9 cellular contexts compared by ENCODE assay signal in genomic region chr13:50320297-50320862, GRCh38.
DNase-seq lines count a peak whose midpoint lies in the region; ATAC-seq, FAIRE-seq and TF ChIP-seq lines count a peak whose summit lies in the region.
"Had no signal": no experiment of that assay in that cellular context is flagged by ENCODE, and none has a peak within 500 bp of the region (broad histone marks: within the 10 kb centered on the region; RNA-seq: fewer than 3 reads in every experiment).

No MANE protein-coding gene starts in this region.

- TF ChIP-seq CTCF in SK-N-SH (IDR thresholded peaks at IDR 0.05) = no peak

- peak in 1 of 2 experiments; percentile 31; a peak in 1 of 4 replicates for TF ChIP-seq EP300 in SK-N-SH (IDR thresholded peaks at IDR 0.05; ENCODE audit: borderline replicate concordance in 1 of 2, low read depth in 1 of 2, low read length in 1 of 2)

- WGBS in SK-N-SH (ENCODE audit: low lambda C conversion rate) = 4% methylated on average over 1 of the region's 1 CpG

- no peaks in the 10 kb centered on the region for H3K79me2 ChIP-seq in SK-N-SH (ENCODE audit: insufficient read depth)

- CTCF ChIA-PET in SK-N-SH (lab: Yijun Ruan, JAX) = interaction anchor here (1.0 kb wide), 1 partner anchor 189 kb away, joined by 4 read pairs; no protein-coding TSS in a partner anchor

- H3K9ac ChIP-seq in SK-N-SH = no peak overlapping the region

- FAIRE-seq in urothelium cell line (lab: Jason Lieb, UNC) = no peak

- no peaks in the 10 kb centered on the region for H3K27me3 ChIP-seq in SK-N-SH (ENCODE audit: insufficient read depth)

- H3F3A ChIP-seq in SK-N-SH (replicated peaks; ENCODE audit: insufficient read depth) = peaks cover 7% of the 10 kb centered on the region

- ATAC-seq in HG02840 (IDR thresholded peaks at IDR 0.05; ENCODE audit: low FRiP score, unreplicated experiment) (no peak), GM21515 (IDR thresholded peaks at IDR 0.05; ENCODE audit: unreplicated experiment) (no peak)

- H3K36me3 ChIP-seq in SK-N-SH (replicated peaks in 1 of 2; ENCODE audit: control insufficient read depth in 1 of 2, insufficient read depth in 2 of 2, low read length in 1 of 2) = no peaks in the 10 kb centered on the region

- no peak for TF ChIP-seq RAD21 in SK-N-SH (IDR thresholded peaks at IDR 0.05; ENCODE audit: low read length)

- peaks cover 0 to 6% of the 10 kb centered on the region in 2 experiments; a peak in 1 of 4 replicates for H3K4me1 ChIP-seq in SK-N-SH (ENCODE audit: control insufficient read depth in 1 of 2, insufficient read depth in 2 of 2, low read depth in 1 of 2, low read length in 1 of 2)

- no peak overlapping the region for H3K4me2 ChIP-seq in SK-N-SH

- DNase-seq in NCI-H1417 (lab: John Stamatoyannopoulos, UW) (peak in 2 of 3 experiments; percentile 47 to 68), NCI-H1417 treated with DMSO at 0.1 percent for 48 hours (lab: John Stamatoyannopoulos, UW) (no peak), SK-N-SH (no peak), glomerular visceral epithelial cell (ENCODE audit: extremely low spot score) (peak; percentile 57), urothelium cell line (ENCODE audit: low spot score) (peak; percentile 10), amniotic stem cell (lab: John Stamatoyannopoulos, UW) (no peak)
- DNase-seq: NCI-H187 treated with DMSO at 0.1 percent for 48 hours had no signal

- H3K4me3 ChIP-seq in SK-N-SH (ENCODE audit: low read depth in 2 of 2, low read length in 1 of 2) = no peak overlapping the region

- POLR2A ChIA-PET in SK-N-SH (lab: Yijun Ruan, JAX) = no interaction called here

- H3K27ac ChIP-seq in SK-N-SH (ENCODE audit: low read depth in 2 of 2, low read length in 1 of 2) = peak overlapping the region in 1 of 2 experiments; percentile 30; a peak in 2 of 4 replicates

- H4K20me1 ChIP-seq in SK-N-SH (ENCODE audit: insufficient read depth) = no peaks in the 10 kb centered on the region

- H3K9me2 ChIP-seq in SK-N-SH = no peaks in the 10 kb centered on the region

- H2AFZ ChIP-seq in SK-N-SH (ENCODE audit: low read depth) = peak overlapping the region; percentile 35; the same call in 1 of the 2 replicates

- peaks cover 6% of the 10 kb centered on the region; the same call in 1 of the 2 replicates for H3K9me3 ChIP-seq in SK-N-SH

TF ChIP-seq in SK-N-SH, 30 proteins besides CTCF, POLR2A, EP300 and RAD21:
- peak; percentile 67 for TF ChIP-seq JUND (IDR thresholded peaks at IDR 0.05)
- TF ChIP-seq FOSL2 (IDR thresholded peaks at IDR 0.05; ENCODE audit: borderline replicate concordance, low read depth) = peak; percentile 45; the same call in 1 of the 2 replicates
- TF ChIP-seq TEAD4 (IDR thresholded peaks at IDR 0.05; ENCODE audit: borderline replicate concordance, insufficient read depth) = 0 out of 2 replicates have a peak, but pooled peaks have one; percentile 9
- TF ChIP-seq FOXJ3 (CRISPR knock-in tag; IDR thresholded peaks at IDR 0.05) = no peak
- peak; percentile 71 for TF ChIP-seq PBX3 (IDR thresholded peaks at IDR 0.05)
TF ChIP-seq in SK-N-SH: peak in this region for 4.

Comparison
In these comparisons a context has a peak if more than half of its experiments do, and no peak if none do; other contexts are left out.
1. DNase-seq: peak in NCI-H1417 (2 of 3), glomerular visceral epithelial cell (single experiment) and urothelium cell line (single experiment); none in NCI-H1417 treated with DMSO at 0.1 percent for 48 hours (single experiment), SK-N-SH (single experiment) and amniotic stem cell (single experiment).